Comparison of ENCODE assay signal across 20 cellular contexts in the genomic region with DNA sequence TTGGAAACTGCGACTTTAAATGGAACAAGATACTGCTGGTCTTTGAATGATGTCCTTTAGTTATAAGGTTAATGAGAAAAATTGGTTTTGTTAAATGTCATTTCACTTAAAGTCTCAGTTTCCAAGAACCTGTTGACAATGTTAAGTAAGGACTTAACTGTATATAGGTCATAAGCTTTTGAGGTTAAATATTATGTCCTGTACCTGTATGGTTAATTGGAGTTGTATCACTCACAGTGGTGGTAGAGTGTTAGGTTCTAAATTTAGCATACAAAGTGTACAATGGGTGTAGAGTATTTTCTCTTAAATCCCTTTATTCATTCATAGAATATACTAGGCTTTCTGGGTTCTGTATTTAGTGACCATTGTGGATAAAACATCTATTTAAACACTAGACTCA.
DNase-seq lines count a peak whose midpoint lies in the region; ATAC-seq, FAIRE-seq and TF ChIP-seq lines count a peak whose summit lies in the region.
"Had no signal": no experiment of that assay in that cellular context is flagged by ENCODE, and none has a peak within 500 bp of the region (broad histone marks: within the 10 kb centered on the region; RNA-seq: fewer than 3 reads in every experiment).

No MANE protein-coding gene starts in this region.

- H3T11ph ChIP-seq in H9 (ENCODE audit: low read length), result no peak overlapping the region

- no peak overlapping the region for H4K8ac ChIP-seq in H9 (replicated peaks; ENCODE audit: insufficient read length, low read depth, low read length)

- no peaks in the 10 kb centered on the region for H3K27me3 Mint-ChIP-seq in GM23338 (ENCODE audit: insufficient read depth, low read depth, poor library complexity)
- H3K27me3 Mint-ChIP-seq in activated naive CD8-positive, alpha-beta T cell treated with anti-CD3 and anti-CD28 coated beads, Interleukin-2, amount 50 U/mL, for 24 hours, result no peaks in the 10 kb centered on the region
- H3K27me3 Mint-ChIP-seq in stimulated activated naive CD8-positive, alpha-beta T cell treated with anti-CD3 and anti-CD28 coated beads, Interleukin-15, Interleukin-2, amounts not matched to agents 100 ng/mL and 50 ng/mL, for 24 hours, result no peaks in the 10 kb centered on the region
- H3K27me3 Mint-ChIP-seq in H9 (ENCODE audit: low read depth), result no peaks in the 10 kb centered on the region
- H3K27me3 Mint-ChIP-seq: IgD-negative memory B cell had no signal

- H2BK12ac ChIP-seq in H9 (ENCODE audit: insufficient read length, low read depth, low read length), result no peak overlapping the region

- no peak overlapping the region for H3K14ac ChIP-seq in H9 (ENCODE audit: insufficient read depth, low read length)

- H3K4me3 Mint-ChIP-seq in GM23338 (no peak overlapping the region), H9 (no peak overlapping the region)
- no peak overlapping the region for H3K4me3 Mint-ChIP-seq in activated naive CD8-positive, alpha-beta T cell treated with anti-CD3 and anti-CD28 coated beads, Interleukin-2, amount 50 U/mL, for 24 hours
- H3K4me3 Mint-ChIP-seq in stimulated activated naive CD8-positive, alpha-beta T cell treated with anti-CD3 and anti-CD28 coated beads, Interleukin-15, Interleukin-2, amounts not matched to agents 100 ng/mL and 50 ng/mL, for 24 hours, result peak overlapping the region; percentile 15
- H3K4me3 Mint-ChIP-seq: CD8-positive, alpha-beta memory T cell; IgD-negative memory B cell had no signal

- no peak overlapping the region for H4K91ac ChIP-seq in H9 (ENCODE audit: insufficient read length, low read depth, low read length)

- no peak overlapping the region for H2BK20ac ChIP-seq in H9 (ENCODE audit: low read depth, low read length, poor library complexity, severe bottlenecking)

- H2BK120ac ChIP-seq in H9 (ENCODE audit: low read depth, low read length, poor library complexity, severe bottlenecking), result no peak overlapping the region

- H3K4me1 ChIP-seq in GM23338 (ENCODE audit: insufficient read depth) (no peaks in the 10 kb centered on the region), H9 (ENCODE audit: insufficient read depth, low read length) (no peaks in the 10 kb centered on the region)

- TF ChIP-seq CTCF in D721Med (IDR thresholded peaks at IDR 0.05; ENCODE audit: insufficient read depth, missing control alignments), result no peak
- no peak for TF ChIP-seq CTCF in GM23338 (conservative IDR thresholded peaks at IDR 0.05; ENCODE audit: low read depth in 2 of 2)
- TF ChIP-seq CTCF in H9 (conservative IDR thresholded peaks at IDR 0.05), result no peak

- no peaks in the 10 kb centered on the region for H3K9me2 ChIP-seq in GM23338 (ENCODE audit: insufficient read depth)

- H3K27ac ChIP-seq in GM23338 (ENCODE audit: low read depth) (no peak overlapping the region), H9 (ENCODE audit: insufficient read length, low read depth, low read length) (no peak overlapping the region)
- H3K27ac ChIP-seq: C4-2B had no signal

- H3K27ac Mint-ChIP-seq in GM23338 (0 out of 2 replicates have a peak overlapping the region, but pooled peaks have one; percentile 36), H9 (no peak overlapping the region)
- H3K27ac Mint-ChIP-seq in activated naive CD8-positive, alpha-beta T cell treated with anti-CD3 and anti-CD28 coated beads, Interleukin-2, amount 50 U/mL, for 24 hours, result peak overlapping the region; percentile 79
- H3K27ac Mint-ChIP-seq in stimulated activated naive CD8-positive, alpha-beta T cell treated with anti-CD3 and anti-CD28 coated beads, Interleukin-15, Interleukin-2, amounts not matched to agents 100 ng/mL and 50 ng/mL, for 24 hours, result peak overlapping the region; percentile 72

- H4K20me1 ChIP-seq in GM23338 (replicated peaks; ENCODE audit: insufficient read depth) (no peaks in the 10 kb centered on the region; the same call in none of the 2 replicates), H9 (ENCODE audit: control insufficient read depth, insufficient read depth, insufficient read length) (no peaks in the 10 kb centered on the region)

- no peak overlapping the region for H4K5ac ChIP-seq in H9 (ENCODE audit: insufficient read length, low read depth, low read length)

- no peaks in the 10 kb centered on the region for H3K9me3 ChIP-seq in H9 (ENCODE audit: control insufficient read depth, low read depth, low read length)

- no CpG with 5 or more reads among the region's 1 CpG for WGBS in H9 (ENCODE audit: extremely low coverage, insufficient read length, low lambda C conversion rate)

- H3K4me2 ChIP-seq in GM23338, result no peak overlapping the region
- H3K4me2 ChIP-seq in H9 (ENCODE audit: insufficient read depth, insufficient read length, low read length), result no peak overlapping the region

- H3K79me1 ChIP-seq in H9 (ENCODE audit: insufficient read depth, low read depth, low read length, poor library complexity, severe bottlenecking), result no peaks in the 10 kb centered on the region

- H3K36me3 Mint-ChIP-seq in GM23338 (ENCODE audit: low read depth), result peaks cover 9% of the 10 kb centered on the region; the same call in 2 of the 3 replicates
- H3K36me3 Mint-ChIP-seq in activated naive CD8-positive, alpha-beta T cell treated with anti-CD3 and anti-CD28 coated beads, Interleukin-2, amount 50 U/mL, for 24 hours (ENCODE audit: low read depth), result peaks cover 48% of the 10 kb centered on the region
- peaks cover 48% of the 10 kb centered on the region for H3K36me3 Mint-ChIP-seq in stimulated activated naive CD8-positive, alpha-beta T cell treated with anti-CD3 and anti-CD28 coated beads, Interleukin-15, Interleukin-2, amounts not matched to agents 100 ng/mL and 50 ng/mL, for 24 hours (ENCODE audit: low read depth)
- H3K36me3 Mint-ChIP-seq in H9 (ENCODE audit: insufficient read depth in 1 of 3, low read depth in 3 of 3), result peaks cover 0 to 25% (median 23%) of the 10 kb centered on the region in 3 experiments; a peak in 5 of 7 replicates
- H3K36me3 Mint-ChIP-seq: IgD-negative memory B cell had no signal

- H3K18ac ChIP-seq in H9 (ENCODE audit: insufficient read length, low read depth, low read length), result no peak overlapping the region

- H3K4ac ChIP-seq in H9 (ENCODE audit: low read depth, low read length), result no peak overlapping the region

- H2BK15ac ChIP-seq in H9 (ENCODE audit: low read depth, low read length), result no peak overlapping the region

- no peaks in the 10 kb centered on the region for H3K36me3 ChIP-seq in GM23338 (ENCODE audit: insufficient read depth)

- H3K9me3 Mint-ChIP-seq in GM23338, result no peaks in the 10 kb centered on the region
- no peaks in the 10 kb centered on the region for H3K9me3 Mint-ChIP-seq in activated naive CD8-positive, alpha-beta T cell treated with anti-CD3 and anti-CD28 coated beads, Interleukin-2, amount 50 U/mL, for 24 hours
- no peaks in the 10 kb centered on the region for H3K9me3 Mint-ChIP-seq in stimulated activated naive CD8-positive, alpha-beta T cell treated with anti-CD3 and anti-CD28 coated beads, Interleukin-15, Interleukin-2, amounts not matched to agents 100 ng/mL and 50 ng/mL, for 24 hours
- no peaks in the 10 kb centered on the region; a peak in 1 of 5 replicates for H3K9me3 Mint-ChIP-seq in H9
- H3K9me3 Mint-ChIP-seq: CD8-positive, alpha-beta memory T cell; IgD-negative memory B cell had no signal

- peak; percentile 81 for FAIRE-seq in D721Med (lab: Jason Lieb, UNC)
- FAIRE-seq: A204.1, GM12892, GM18507, HepG2 had no signal

- H3K4me3 ChIP-seq in GM23338, result no peak overlapping the region

- H2AK5ac ChIP-seq in H9 (ENCODE audit: insufficient read length, low read length), result no peak overlapping the region

- no peak overlapping the region for H2AFZ ChIP-seq in GM23338
- H2AFZ ChIP-seq in H9 (ENCODE audit: low read length), result no peak overlapping the region

- in situ Hi-C loops in ACHN (cut with HindIII; ENCODE audit: low pct_ligation_motif_present, low pct_unique_long_range_greater_than_20kb, low sequenced_read_pairs), result no loop called here

- H3K4me1 Mint-ChIP-seq in GM23338, result peaks cover 5% of the 10 kb centered on the region
- peaks cover 92% of the 10 kb centered on the region for H3K4me1 Mint-ChIP-seq in activated naive CD8-positive, alpha-beta T cell treated with anti-CD3 and anti-CD28 coated beads, Interleukin-2, amount 50 U/mL, for 24 hours
- H3K4me1 Mint-ChIP-seq in stimulated activated naive CD8-positive, alpha-beta T cell treated with anti-CD3 and anti-CD28 coated beads, Interleukin-15, Interleukin-2, amounts not matched to agents 100 ng/mL and 50 ng/mL, for 24 hours (ENCODE audit: low read depth), result peaks cover 94% of the 10 kb centered on the region
- peaks cover 6% of the 10 kb centered on the region in 2 experiments; a peak in 3 of 4 replicates for H3K4me1 Mint-ChIP-seq in H9

- no peaks in the 10 kb centered on the region; the same call in 1 of the 2 replicates for H3F3A ChIP-seq in GM23338 (replicated peaks; ENCODE audit: low read depth)

- no peak for ATAC-seq in GM23338
- ATAC-seq in activated naive CD8-positive, alpha-beta T cell treated with anti-CD3 and anti-CD28 coated beads, Interleukin-2, amount 50 U/mL, for 24 hours, result peak; percentile 60
- ATAC-seq: HepG2 had no signal

- H3K23ac ChIP-seq in H9 (ENCODE audit: insufficient read length, low read depth, low read length), result no peak overlapping the region

- H3K56ac ChIP-seq in H9 (ENCODE audit: insufficient read length, low read depth, low read length), result no peak overlapping the region

- no peak overlapping the region for H2BK5ac ChIP-seq in H9 (ENCODE audit: insufficient read length, low read length)

- H3K27me3 ChIP-seq in GM23338 (ENCODE audit: insufficient read depth) (no peaks in the 10 kb centered on the region), H9 (ENCODE audit: insufficient read depth, low read length) (no peaks in the 10 kb centered on the region)

- H3K79me2 ChIP-seq in GM23338 (replicated peaks; ENCODE audit: insufficient read depth) (peaks cover 44% of the 10 kb centered on the region), H9 (ENCODE audit: insufficient read depth, low read length) (no peaks in the 10 kb centered on the region)

- no peaks in the 10 kb centered on the region for H3K23me2 ChIP-seq in H9 (ENCODE audit: insufficient read length, low read depth, low read length, poor library complexity, severe bottlenecking)

- no peak for DNase-seq in D721Med (ENCODE audit: insufficient read length, low spot score)
- no peak for DNase-seq in GM23338 (ENCODE audit: low spot score)
- DNase-seq in activated naive CD8-positive, alpha-beta T cell treated with anti-CD3 and anti-CD28 coated beads, Interleukin-2, amount 50 U/mL, for 24 hours, result no peak
- DNase-seq in H9, result no peak
- DNase-seq in ACHN, result no peak
- no peak for DNase-seq in NCI-H524 (lab: John Stamatoyannopoulos, UW)
- DNase-seq: AML-193; CD8-positive, alpha-beta memory T cell; COR-L47; GDM1; GOT3; H7; KBM-7 had no signal

- H3K9ac ChIP-seq in H9 (ENCODE audit: extremely low read depth, insufficient read length, low read length), result no peak overlapping the region

TF ChIP-seq in GM23338, 12 proteins besides CTCF, POLR2A, EP300 and RAD21 (continues in another document):
- no peak for TF ChIP-seq JUNB (IDR thresholded peaks at IDR 0.05; ENCODE audit: unreplicated experiment)
- TF ChIP-seq ZNF114 (CRISPR knock-in tag; IDR thresholded peaks at IDR 0.05), result no peak

Comparison
In these comparisons a context has a peak if more than half of its experiments do, and no peak if none do; other contexts are left out.
1. H3K27ac Mint-ChIP-seq: peak in GM23338 (single experiment), activated naive CD8-positive, alpha-beta T cell treated with anti-CD3 and anti-CD28 coated beads, Interleukin-2, amount 50 U/mL, for 24 hours (single experiment) and stimulated activated naive CD8-positive, alpha-beta T cell treated with anti-CD3 and anti-CD28 coated beads, Interleukin-15, Interleukin-2, amounts not matched to agents 100 ng/mL and 50 ng/mL, for 24 hours (single experiment); none in H9 (0 of 3).